ENCODE assay signal across 1 cellular context in genomic region chr11:66728760-66729385, GRCh38.
TF ChIP-seq lines count a peak whose summit lies in the region.

Gene SPTBN2, minus strand, starts transcription at chr11:66729216. Its CDS starts 7,976 bp downstream, at chr11:66721240.

TF ChIP-seq in H1, 55 proteins besides CTCF, POLR2A, EP300 and RAD21 (continued from another document):
- TF ChIP-seq SIN3A (conservative IDR thresholded peaks at IDR 0.05 in 1 of 2, IDR thresholded peaks at IDR 0.05 in 1 of 2; ENCODE audit: low read depth in 1 of 2, low read length in 2 of 2) (peak in 1 of 2 experiments; percentile 20; a peak in 1 of 4 replicates), YY1 (IDR thresholded peaks at IDR 0.05; ENCODE audit: low read depth, low read length) (no peak), EZH2 (IDR thresholded peaks at IDR 0.05; ENCODE audit: low read depth, low read length, severe bottlenecking) (peak; percentile 46), JUND (IDR thresholded peaks at IDR 0.05; ENCODE audit: low read length) (no peak), RFX5 (IDR thresholded peaks at IDR 0.05; ENCODE audit: borderline replicate concordance, low read depth, low read length) (peak; percentile 14; the same call in 1 of the 2 replicates), SAP30 (IDR thresholded peaks at IDR 0.05; ENCODE audit: insufficient read depth, insufficient replicate concordance, low read length) (no peak), ATF2 (IDR thresholded peaks at IDR 0.05; ENCODE audit: low read length) (no peak), CBX5 (IDR thresholded peaks at IDR 0.05; ENCODE audit: low read depth, low read length) (no peak), SIRT6 (IDR thresholded peaks at IDR 0.05; ENCODE audit: low read length) (no peak), SUZ12 (IDR thresholded peaks at IDR 0.05; ENCODE audit: low read length) (peak; percentile 44; the same call in 1 of the 2 replicates), RXRA (IDR thresholded peaks at IDR 0.05; ENCODE audit: insufficient read depth, low read depth, low read length) (no peak), EGR1 (IDR thresholded peaks at IDR 0.05; ENCODE audit: borderline replicate concordance, low read depth, low read length) (no peak), GTF2F1 (IDR thresholded peaks at IDR 0.05; ENCODE audit: borderline replicate concordance, low read depth, low read length) (no peak)
- TF ChIP-seq, protein P1, sequence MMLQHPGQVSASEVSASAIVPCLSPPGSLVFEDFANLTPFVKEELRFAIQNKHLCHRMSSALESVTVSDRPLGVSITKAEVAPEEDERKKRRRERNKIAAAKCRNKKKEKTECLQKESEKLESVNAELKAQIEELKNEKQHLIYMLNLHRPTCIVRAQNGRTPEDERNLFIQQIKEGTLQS (IDR thresholded peaks at IDR 0.05; ENCODE audit: insufficient read depth, low read depth, low read length): no peak
